In genomic region chr2:29000954-29001353, GRCh38 we compare ENCODE assay signal across 2 cellular contexts.
TF ChIP-seq lines count a peak whose summit lies in the region.

No MANE protein-coding gene starts in this region.

TF ChIP-seq in GM12878, 131 proteins besides CTCF, POLR2A, EP300 and RAD21 (continues in another document):
- TF ChIP-seq ELK1 (IDR thresholded peaks at IDR 0.05; ENCODE audit: low read depth, low read length) (no peak), FOXK2 (IDR thresholded peaks at IDR 0.05) (no peak), GABPA (IDR thresholded peaks at IDR 0.05; ENCODE audit: low read depth) (no peak), SUZ12 (IDR thresholded peaks at IDR 0.05; ENCODE audit: unreplicated experiment) (no peak), CHD1 (IDR thresholded peaks at IDR 0.05; ENCODE audit: low read depth, low read length) (no peak), SIN3A (IDR thresholded peaks at IDR 0.05; ENCODE audit: low read depth, low read length) (no peak), RFX5 (IDR thresholded peaks at IDR 0.05; ENCODE audit: low read depth, low read length) (no peak), CHD2 (IDR thresholded peaks at IDR 0.05; ENCODE audit: borderline replicate concordance, low read depth, low read length) (no peak), E4F1 (IDR thresholded peaks at IDR 0.05; ENCODE audit: borderline replicate concordance, partially characterized antibody) (no peak)
- TF ChIP-seq, protein P1, sequence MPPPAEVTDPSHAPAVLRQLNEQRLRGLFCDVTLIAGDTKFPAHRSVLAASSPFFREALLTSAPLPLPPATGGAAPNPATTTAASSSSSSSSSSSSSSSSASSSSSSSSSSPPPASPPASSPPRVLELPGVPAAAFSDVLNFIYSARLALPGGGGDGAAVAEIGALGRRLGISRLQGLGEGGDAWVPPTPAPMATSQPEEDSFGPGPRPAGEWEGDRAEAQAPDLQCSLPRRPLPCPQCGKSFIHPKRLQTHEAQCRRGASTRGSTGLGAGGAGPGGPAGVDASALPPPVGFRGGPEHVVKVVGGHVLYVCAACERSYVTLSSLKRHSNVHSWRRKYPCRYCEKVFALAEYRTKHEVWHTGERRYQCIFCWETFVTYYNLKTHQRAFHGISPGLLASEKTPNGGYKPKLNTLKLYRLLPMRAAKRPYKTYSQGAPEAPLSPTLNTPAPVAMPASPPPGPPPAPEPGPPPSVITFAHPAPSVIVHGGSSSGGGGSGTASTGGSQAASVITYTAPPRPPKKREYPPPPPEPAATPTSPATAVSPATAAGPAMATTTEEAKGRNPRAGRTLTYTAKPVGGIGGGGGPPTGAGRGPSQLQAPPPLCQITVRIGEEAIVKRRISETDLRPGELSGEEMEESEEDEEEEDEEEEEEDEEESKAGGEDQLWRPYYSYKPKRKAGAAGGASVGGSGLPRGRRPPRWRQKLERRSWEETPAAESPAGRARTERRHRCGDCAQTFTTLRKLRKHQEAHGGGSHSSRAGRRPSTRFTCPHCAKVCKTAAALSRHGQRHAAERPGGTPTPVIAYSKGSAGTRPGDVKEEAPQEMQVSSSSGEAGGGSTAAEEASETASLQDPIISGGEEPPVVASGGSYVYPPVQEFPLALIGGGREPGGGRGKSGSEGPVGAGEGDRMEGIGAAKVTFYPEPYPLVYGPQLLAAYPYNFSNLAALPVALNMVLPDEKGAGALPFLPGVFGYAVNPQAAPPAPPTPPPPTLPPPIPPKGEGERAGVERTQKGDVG (CRISPR knock-in tag; IDR thresholded peaks at IDR 0.05): no peak
- TF ChIP-seq, protein P2, sequence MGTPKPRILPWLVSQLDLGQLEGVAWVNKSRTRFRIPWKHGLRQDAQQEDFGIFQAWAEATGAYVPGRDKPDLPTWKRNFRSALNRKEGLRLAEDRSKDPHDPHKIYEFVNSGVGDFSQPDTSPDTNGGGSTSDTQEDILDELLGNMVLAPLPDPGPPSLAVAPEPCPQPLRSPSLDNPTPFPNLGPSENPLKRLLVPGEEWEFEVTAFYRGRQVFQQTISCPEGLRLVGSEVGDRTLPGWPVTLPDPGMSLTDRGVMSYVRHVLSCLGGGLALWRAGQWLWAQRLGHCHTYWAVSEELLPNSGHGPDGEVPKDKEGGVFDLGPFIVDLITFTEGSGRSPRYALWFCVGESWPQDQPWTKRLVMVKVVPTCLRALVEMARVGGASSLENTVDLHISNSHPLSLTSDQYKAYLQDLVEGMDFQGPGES (IDR thresholded peaks at IDR 0.05): no peak
- TF ChIP-seq, protein P3, sequence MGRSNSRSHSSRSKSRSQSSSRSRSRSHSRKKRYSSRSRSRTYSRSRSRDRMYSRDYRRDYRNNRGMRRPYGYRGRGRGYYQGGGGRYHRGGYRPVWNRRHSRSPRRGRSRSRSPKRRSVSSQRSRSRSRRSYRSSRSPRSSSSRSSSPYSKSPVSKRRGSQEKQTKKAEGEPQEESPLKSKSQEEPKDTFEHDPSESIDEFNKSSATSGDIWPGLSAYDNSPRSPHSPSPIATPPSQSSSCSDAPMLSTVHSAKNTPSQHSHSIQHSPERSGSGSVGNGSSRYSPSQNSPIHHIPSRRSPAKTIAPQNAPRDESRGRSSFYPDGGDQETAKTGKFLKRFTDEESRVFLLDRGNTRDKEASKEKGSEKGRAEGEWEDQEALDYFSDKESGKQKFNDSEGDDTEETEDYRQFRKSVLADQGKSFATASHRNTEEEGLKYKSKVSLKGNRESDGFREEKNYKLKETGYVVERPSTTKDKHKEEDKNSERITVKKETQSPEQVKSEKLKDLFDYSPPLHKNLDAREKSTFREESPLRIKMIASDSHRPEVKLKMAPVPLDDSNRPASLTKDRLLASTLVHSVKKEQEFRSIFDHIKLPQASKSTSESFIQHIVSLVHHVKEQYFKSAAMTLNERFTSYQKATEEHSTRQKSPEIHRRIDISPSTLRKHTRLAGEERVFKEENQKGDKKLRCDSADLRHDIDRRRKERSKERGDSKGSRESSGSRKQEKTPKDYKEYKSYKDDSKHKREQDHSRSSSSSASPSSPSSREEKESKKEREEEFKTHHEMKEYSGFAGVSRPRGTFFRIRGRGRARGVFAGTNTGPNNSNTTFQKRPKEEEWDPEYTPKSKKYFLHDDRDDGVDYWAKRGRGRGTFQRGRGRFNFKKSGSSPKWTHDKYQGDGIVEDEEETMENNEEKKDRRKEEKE (IDR thresholded peaks at IDR 0.05): no peak

TF ChIP-seq in HepG2, 621 proteins besides CTCF, POLR2A, EP300 and RAD21:
- no peak for TF ChIP-seq ZNF740 (CRISPR knock-in tag; IDR thresholded peaks at IDR 0.05)
- TF ChIP-seq ZSCAN22 (CRISPR knock-in tag; IDR thresholded peaks at IDR 0.05): no peak
- no peak for TF ChIP-seq MAF1 (CRISPR knock-in tag; IDR thresholded peaks at IDR 0.05; ENCODE audit: borderline replicate concordance)
- no peak for TF ChIP-seq MIXL1 (CRISPR knock-in tag; IDR thresholded peaks at IDR 0.05)
- TF ChIP-seq STAT5B (CRISPR knock-in tag; IDR thresholded peaks at IDR 0.05): no peak
- no peak for TF ChIP-seq ZNF10 (CRISPR knock-in tag; IDR thresholded peaks at IDR 0.05; ENCODE audit: borderline replicate concordance, low read depth)
- TF ChIP-seq, protein P4, sequence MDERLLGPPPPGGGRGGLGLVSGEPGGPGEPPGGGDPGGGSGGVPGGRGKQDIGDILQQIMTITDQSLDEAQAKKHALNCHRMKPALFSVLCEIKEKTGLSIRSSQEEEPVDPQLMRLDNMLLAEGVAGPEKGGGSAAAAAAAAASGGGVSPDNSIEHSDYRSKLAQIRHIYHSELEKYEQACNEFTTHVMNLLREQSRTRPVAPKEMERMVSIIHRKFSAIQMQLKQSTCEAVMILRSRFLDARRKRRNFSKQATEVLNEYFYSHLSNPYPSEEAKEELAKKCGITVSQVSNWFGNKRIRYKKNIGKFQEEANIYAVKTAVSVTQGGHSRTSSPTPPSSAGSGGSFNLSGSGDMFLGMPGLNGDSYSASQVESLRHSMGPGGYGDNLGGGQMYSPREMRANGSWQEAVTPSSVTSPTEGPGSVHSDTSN (CRISPR knock-in tag; IDR thresholded peaks at IDR 0.05): no peak
- TF ChIP-seq PATZ1 (CRISPR knock-in tag; IDR thresholded peaks at IDR 0.05): no peak
- TF ChIP-seq, protein P5, sequence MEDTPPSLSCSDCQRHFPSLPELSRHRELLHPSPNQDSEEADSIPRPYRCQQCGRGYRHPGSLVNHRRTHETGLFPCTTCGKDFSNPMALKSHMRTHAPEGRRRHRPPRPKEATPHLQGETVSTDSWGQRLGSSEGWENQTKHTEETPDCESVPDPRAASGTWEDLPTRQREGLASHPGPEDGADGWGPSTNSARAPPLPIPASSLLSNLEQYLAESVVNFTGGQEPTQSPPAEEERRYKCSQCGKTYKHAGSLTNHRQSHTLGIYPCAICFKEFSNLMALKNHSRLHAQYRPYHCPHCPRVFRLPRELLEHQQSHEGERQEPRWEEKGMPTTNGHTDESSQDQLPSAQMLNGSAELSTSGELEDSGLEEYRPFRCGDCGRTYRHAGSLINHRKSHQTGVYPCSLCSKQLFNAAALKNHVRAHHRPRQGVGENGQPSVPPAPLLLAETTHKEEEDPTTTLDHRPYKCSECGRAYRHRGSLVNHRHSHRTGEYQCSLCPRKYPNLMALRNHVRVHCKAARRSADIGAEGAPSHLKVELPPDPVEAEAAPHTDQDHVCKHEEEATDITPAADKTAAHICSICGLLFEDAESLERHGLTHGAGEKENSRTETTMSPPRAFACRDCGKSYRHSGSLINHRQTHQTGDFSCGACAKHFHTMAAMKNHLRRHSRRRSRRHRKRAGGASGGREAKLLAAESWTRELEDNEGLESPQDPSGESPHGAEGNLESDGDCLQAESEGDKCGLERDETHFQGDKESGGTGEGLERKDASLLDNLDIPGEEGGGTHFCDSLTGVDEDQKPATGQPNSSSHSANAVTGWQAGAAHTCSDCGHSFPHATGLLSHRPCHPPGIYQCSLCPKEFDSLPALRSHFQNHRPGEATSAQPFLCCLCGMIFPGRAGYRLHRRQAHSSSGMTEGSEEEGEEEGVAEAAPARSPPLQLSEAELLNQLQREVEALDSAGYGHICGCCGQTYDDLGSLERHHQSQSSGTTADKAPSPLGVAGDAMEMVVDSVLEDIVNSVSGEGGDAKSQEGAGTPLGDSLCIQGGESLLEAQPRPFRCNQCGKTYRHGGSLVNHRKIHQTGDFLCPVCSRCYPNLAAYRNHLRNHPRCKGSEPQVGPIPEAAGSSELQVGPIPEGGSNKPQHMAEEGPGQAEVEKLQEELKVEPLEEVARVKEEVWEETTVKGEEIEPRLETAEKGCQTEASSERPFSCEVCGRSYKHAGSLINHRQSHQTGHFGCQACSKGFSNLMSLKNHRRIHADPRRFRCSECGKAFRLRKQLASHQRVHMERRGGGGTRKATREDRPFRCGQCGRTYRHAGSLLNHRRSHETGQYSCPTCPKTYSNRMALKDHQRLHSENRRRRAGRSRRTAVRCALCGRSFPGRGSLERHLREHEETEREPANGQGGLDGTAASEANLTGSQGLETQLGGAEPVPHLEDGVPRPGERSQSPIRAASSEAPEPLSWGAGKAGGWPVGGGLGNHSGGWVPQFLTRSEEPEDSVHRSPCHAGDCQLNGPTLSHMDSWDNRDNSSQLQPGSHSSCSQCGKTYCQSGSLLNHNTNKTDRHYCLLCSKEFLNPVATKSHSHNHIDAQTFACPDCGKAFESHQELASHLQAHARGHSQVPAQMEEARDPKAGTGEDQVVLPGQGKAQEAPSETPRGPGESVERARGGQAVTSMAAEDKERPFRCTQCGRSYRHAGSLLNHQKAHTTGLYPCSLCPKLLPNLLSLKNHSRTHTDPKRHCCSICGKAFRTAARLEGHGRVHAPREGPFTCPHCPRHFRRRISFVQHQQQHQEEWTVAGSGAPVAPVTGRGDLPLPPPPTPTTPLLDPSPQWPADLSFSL (CRISPR knock-in tag; IDR thresholded peaks at IDR 0.05): no peak
- TF ChIP-seq ZSCAN29 (CRISPR knock-in tag; conservative IDR thresholded peaks at IDR 0.05): no peak
